1 cellular context compared by ENCODE assay signal in the genomic region with DNA sequence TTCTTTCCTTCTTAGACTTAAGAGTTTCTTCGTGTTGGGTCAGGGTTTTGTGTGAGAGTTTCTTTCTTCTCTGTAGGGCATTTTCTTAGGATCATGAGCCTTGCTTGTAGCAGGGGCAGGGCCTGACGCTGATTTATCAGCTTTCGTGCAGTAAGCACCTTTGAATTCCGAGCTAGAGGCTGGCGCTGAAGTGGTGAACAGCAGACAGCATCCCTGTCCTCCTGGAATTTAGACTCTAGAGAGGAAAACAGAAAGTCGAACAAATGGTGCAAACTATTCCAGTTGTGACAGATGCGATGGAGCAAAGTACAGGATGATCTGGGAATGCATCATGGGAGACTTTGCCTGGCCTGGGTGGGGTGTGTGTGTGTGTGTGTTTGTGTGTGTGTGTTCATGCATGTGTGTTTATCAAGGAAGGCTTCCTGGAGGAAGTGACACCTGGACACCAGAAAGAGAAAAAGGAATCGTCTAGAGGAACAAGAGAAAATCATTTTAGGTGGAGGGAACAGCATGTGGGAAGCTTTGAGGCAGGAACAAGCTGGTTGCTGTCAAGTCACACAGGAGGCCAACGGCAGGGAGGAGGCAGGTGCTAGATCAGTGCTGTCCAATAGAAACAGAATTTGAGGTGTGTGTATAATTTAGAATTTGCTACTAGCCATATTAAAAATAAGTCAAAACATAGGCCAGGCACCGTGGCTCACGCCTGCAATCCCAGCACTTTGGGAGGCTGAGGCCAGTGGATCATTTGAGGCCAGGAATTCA.
TF ChIP-seq lines count a peak whose summit lies in the region.

No MANE protein-coding gene starts in this region.

TF ChIP-seq in HepG2, 621 proteins besides CTCF, POLR2A, EP300 and RAD21 (continued from another document and continues in another):
- peak; percentile 76; the same call in 1 of the 2 replicates for TF ChIP-seq SP4 (CRISPR knock-in tag; IDR thresholded peaks at IDR 0.05)
- no peak for TF ChIP-seq NCOA5 (CRISPR knock-in tag; IDR thresholded peaks at IDR 0.05)
- TF ChIP-seq ZNF781 (CRISPR knock-in tag; IDR thresholded peaks at IDR 0.05; ENCODE audit: borderline replicate concordance, not compliant biosample characterization) = no peak
- no peak for TF ChIP-seq E2F2 (CRISPR knock-in tag; IDR thresholded peaks at IDR 0.05; ENCODE audit: borderline replicate concordance)
- peak; percentile 55; the same call in 1 of the 2 replicates for TF ChIP-seq ZBTB7B (CRISPR knock-in tag; IDR thresholded peaks at IDR 0.05)
- TF ChIP-seq HNRNPK (IDR thresholded peaks at IDR 0.05; ENCODE audit: low read depth, low read length, poor library complexity, severe bottlenecking) = no peak
- 0 out of 2 replicates have a peak, but pooled peaks have one; percentile 41 for TF ChIP-seq TSC22D2 (CRISPR knock-in tag; IDR thresholded peaks at IDR 0.05; ENCODE audit: borderline replicate concordance)
- no peak for TF ChIP-seq SRSF9 (IDR thresholded peaks at IDR 0.05; ENCODE audit: borderline replicate concordance, insufficient read depth, low read depth, low read length, poor library complexity, severe bottlenecking)
- TF ChIP-seq ZSCAN20 (CRISPR knock-in tag; IDR thresholded peaks at IDR 0.05; ENCODE audit: borderline replicate concordance) = no peak
- no peak for TF ChIP-seq NAIF1 (CRISPR knock-in tag; IDR thresholded peaks at IDR 0.05; ENCODE audit: borderline replicate concordance)
- 0 out of 2 replicates have a peak, but pooled peaks have one; percentile 22 for TF ChIP-seq ZNF572 (CRISPR knock-in tag; IDR thresholded peaks at IDR 0.05)
- TF ChIP-seq ZNF768 (CRISPR knock-in tag; IDR thresholded peaks at IDR 0.05) = no peak
- no peak for TF ChIP-seq ZNF251 (CRISPR knock-in tag; IDR thresholded peaks at IDR 0.05)
- TF ChIP-seq ZNF296 (CRISPR knock-in tag; conservative IDR thresholded peaks at IDR 0.05) = no peak
- no peak for TF ChIP-seq NPAS2 (CRISPR knock-in tag; IDR thresholded peaks at IDR 0.05; ENCODE audit: borderline replicate concordance)
- TF ChIP-seq ZSCAN21 (CRISPR knock-in tag; IDR thresholded peaks at IDR 0.05; ENCODE audit: borderline replicate concordance) = no peak; the same call in 1 of the 2 replicates
- no peak for TF ChIP-seq DZIP1 (CRISPR knock-in tag; IDR thresholded peaks at IDR 0.05)
- no peak for TF ChIP-seq ZC3H13 (CRISPR knock-in tag; IDR thresholded peaks at IDR 0.05)
- TF ChIP-seq FLYWCH1 (CRISPR knock-in tag; IDR thresholded peaks at IDR 0.05) = no peak
- TF ChIP-seq ZNF850 (CRISPR knock-in tag; conservative IDR thresholded peaks at IDR 0.05) = no peak
- no peak; the same call in 1 of the 2 replicates for TF ChIP-seq HCFC1 (IDR thresholded peaks at IDR 0.05; ENCODE audit: low read depth, low read length)
- TF ChIP-seq, protein P1, sequence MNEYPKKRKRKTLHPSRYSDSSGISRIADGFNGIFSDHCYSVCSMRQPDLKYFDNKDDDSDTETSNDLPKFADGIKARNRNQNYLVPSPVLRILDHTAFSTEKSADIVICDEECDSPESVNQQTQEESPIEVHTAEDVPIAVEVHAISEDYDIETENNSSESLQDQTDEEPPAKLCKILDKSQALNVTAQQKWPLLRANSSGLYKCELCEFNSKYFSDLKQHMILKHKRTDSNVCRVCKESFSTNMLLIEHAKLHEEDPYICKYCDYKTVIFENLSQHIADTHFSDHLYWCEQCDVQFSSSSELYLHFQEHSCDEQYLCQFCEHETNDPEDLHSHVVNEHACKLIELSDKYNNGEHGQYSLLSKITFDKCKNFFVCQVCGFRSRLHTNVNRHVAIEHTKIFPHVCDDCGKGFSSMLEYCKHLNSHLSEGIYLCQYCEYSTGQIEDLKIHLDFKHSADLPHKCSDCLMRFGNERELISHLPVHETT (CRISPR knock-in tag; conservative IDR thresholded peaks at IDR 0.05) = no peak
- TF ChIP-seq, protein P2, sequence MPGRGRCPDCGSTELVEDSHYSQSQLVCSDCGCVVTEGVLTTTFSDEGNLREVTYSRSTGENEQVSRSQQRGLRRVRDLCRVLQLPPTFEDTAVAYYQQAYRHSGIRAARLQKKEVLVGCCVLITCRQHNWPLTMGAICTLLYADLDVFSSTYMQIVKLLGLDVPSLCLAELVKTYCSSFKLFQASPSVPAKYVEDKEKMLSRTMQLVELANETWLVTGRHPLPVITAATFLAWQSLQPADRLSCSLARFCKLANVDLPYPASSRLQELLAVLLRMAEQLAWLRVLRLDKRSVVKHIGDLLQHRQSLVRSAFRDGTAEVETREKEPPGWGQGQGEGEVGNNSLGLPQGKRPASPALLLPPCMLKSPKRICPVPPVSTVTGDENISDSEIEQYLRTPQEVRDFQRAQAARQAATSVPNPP (CRISPR knock-in tag; IDR thresholded peaks at IDR 0.05) = no peak
- no peak; the same call in 1 of the 2 replicates for TF ChIP-seq ZNF232 (CRISPR knock-in tag; IDR thresholded peaks at IDR 0.05; ENCODE audit: borderline replicate concordance)
- no peak for TF ChIP-seq PTBP1 (IDR thresholded peaks at IDR 0.05; ENCODE audit: low read depth, low read length, poor library complexity, severe bottlenecking)
- TF ChIP-seq MED1 (CRISPR knock-in tag; IDR thresholded peaks at IDR 0.05) = peak; percentile 91
- no peak for TF ChIP-seq SRSF1 (optimal IDR thresholded peaks at IDR 0.05; ENCODE audit: low read depth, low read length)
- no peak for TF ChIP-seq GZF1 (CRISPR knock-in tag; IDR thresholded peaks at IDR 0.05)
- TF ChIP-seq KDM5A (IDR thresholded peaks at IDR 0.05; ENCODE audit: borderline replicate concordance, low read length) = peak; percentile 29; the same call in 1 of the 2 replicates
- no peak for TF ChIP-seq IKZF5 (CRISPR knock-in tag; IDR thresholded peaks at IDR 0.05)
- no peak; the same call in 1 of the 2 replicates for TF ChIP-seq ZNF761 (CRISPR knock-in tag; conservative IDR thresholded peaks at IDR 0.05)
- peak; percentile 69 for TF ChIP-seq BCL6 (CRISPR knock-in tag; IDR thresholded peaks at IDR 0.05)
- TF ChIP-seq USF2 (IDR thresholded peaks at IDR 0.05; ENCODE audit: low read depth, low read length) = 0 out of 2 replicates have a peak, but pooled peaks have one; percentile 8
- no peak for TF ChIP-seq USF2 (CRISPR knock-in tag; IDR thresholded peaks at IDR 0.05; ENCODE audit: borderline replicate concordance)
- no peak for TF ChIP-seq ATF7-NPFF (CRISPR knock-in tag; IDR thresholded peaks at IDR 0.05; ENCODE audit: low read depth)
- TF ChIP-seq ZNF556 (CRISPR knock-in tag; IDR thresholded peaks at IDR 0.05; ENCODE audit: borderline replicate concordance) = peak; percentile 88; the same call in 1 of the 2 replicates
- TF ChIP-seq ZFX (CRISPR knock-in tag; IDR thresholded peaks at IDR 0.05; ENCODE audit: low read depth) = peak; percentile 70
- 0 out of 2 replicates have a peak, but pooled peaks have one; percentile 58 for TF ChIP-seq TMF1 (CRISPR knock-in tag; IDR thresholded peaks at IDR 0.05; ENCODE audit: low read depth)
- 0 out of 2 replicates have a peak, but pooled peaks have one; percentile 45 for TF ChIP-seq ZNF318 (CRISPR knock-in tag; IDR thresholded peaks at IDR 0.05)
- no peak; the same call in 1 of the 2 replicates for TF ChIP-seq SNAPC5 (CRISPR knock-in tag; IDR thresholded peaks at IDR 0.05; ENCODE audit: borderline replicate concordance)
- peak; percentile 77; the same call in 1 of the 2 replicates for TF ChIP-seq SNAI1 (CRISPR knock-in tag; IDR thresholded peaks at IDR 0.05; ENCODE audit: borderline replicate concordance)
